In genomic region chr1:193891783-193892182, GRCh38 we compare ENCODE assay signal across 23 cellular contexts.
A peak's percentile ranks its signal among the peaks of the same experiment; 100 is the strongest.
DNase-seq lines count a peak whose midpoint lies in the region; ATAC-seq, FAIRE-seq and TF ChIP-seq lines count a peak whose summit lies in the region.
"Had no signal": no experiment of that assay in that cellular context is flagged by ENCODE, and none has a peak within 500 bp of the region (broad histone marks: within the 10 kb centered on the region; RNA-seq: fewer than 3 reads in every experiment).

No MANE protein-coding gene starts in this region.

- no peak overlapping the region for H3K4me2 ChIP-seq in PC-9
- H3K4me2 ChIP-seq: A549; BLaER1 treated with 17β-estradiol and CSF1 and Interleukin-3, amounts not matched to agents 10 nM and 100 nM had no signal

- no peaks in the 10 kb centered on the region for H3K9me3 ChIP-seq in left ventricle myocardium inferior (replicated peaks)
- H3K9me3 ChIP-seq in PC-9 (ENCODE audit: insufficient read depth, low read depth): no peaks in the 10 kb centered on the region
- H3K9me3 ChIP-seq in left lung: peaks cover 0 to 1% of the 10 kb centered on the region in 2 donors
- H3K9me3 ChIP-seq: A549, BE2C had no signal

- FAIRE-seq in D721Med (lab: Jason Lieb, UNC): peak; percentile 41
- FAIRE-seq: A549, GM12892, GM19239 had no signal

- intact Hi-C loops in Right ventricle myocardium superior (cut with DNase I): no loop called here
- intact Hi-C loops in left ventricle myocardium inferior (cut with micrococcal nuclease): no loop called here
- intact Hi-C loops in PC-9 (cut with micrococcal nuclease; ENCODE audit: unreplicated experiment): no loop called here
- intact Hi-C loops in left lung (cut with DNase I): no loop called here

- no peaks in the 10 kb centered on the region for H3K79me2 ChIP-seq in PC-9 (ENCODE audit: low read depth)

- 0 out of 2 replicates have a peak overlapping the region, but pooled peaks have one; percentile 15 for H2AFZ ChIP-seq in PC-9
- H2AFZ ChIP-seq: GM23248 had no signal

- no peaks in the 10 kb centered on the region for H3F3A ChIP-seq in PC-9 (ENCODE audit: insufficient read depth, low read depth)

- TF ChIP-seq CTCF in left ventricle myocardium inferior (IDR thresholded peaks at IDR 0.05; ENCODE audit: borderline replicate concordance) (no peak), D721Med (IDR thresholded peaks at IDR 0.05; ENCODE audit: insufficient read depth, missing control alignments) (no peak), PC-9 (conservative IDR thresholded peaks at IDR 0.05) (no peak), left lung (IDR thresholded peaks at IDR 0.05) (no peak), GM10266 (IDR thresholded peaks at IDR 0.05; ENCODE audit: control insufficient read depth, insufficient read depth, low read depth, missing control alignments) (no peak)

- no peaks in the 10 kb centered on the region for H4K20me1 ChIP-seq in PC-9 (ENCODE audit: insufficient read depth)
- H4K20me1 ChIP-seq: BLaER1 treated with 17β-estradiol and CSF1 and Interleukin-3, amounts not matched to agents 10 nM and 100 nM had no signal

- DNase-seq in Right ventricle myocardium superior: no peak
- no peak for DNase-seq in left ventricle myocardium inferior
- no peak for DNase-seq in D721Med (ENCODE audit: insufficient read length, low spot score)
- DNase-seq in PC-9: no peak
- DNase-seq in left lung: no peak
- DNase-seq in GM10266 (ENCODE audit: extremely low spot score): no peak
- DNase-seq in NCI-H526 treated with DMSO at 0.1 percent for 48 hours (lab: John Stamatoyannopoulos, UW): no peak
- DNase-seq: 8988T; ACHN; AML-193; BE2C; CD4-positive, alpha-beta T cell; CD8-positive, alpha-beta memory T cell; DMS53; DMS79 treated with DMSO at 0.1 percent for 48 hours; GF-D8; GM23248; H9 had no signal

- ATAC-seq in Right ventricle myocardium superior (ENCODE audit: poor library complexity) (peak; percentile 82), left lung (peak; percentile 47)
- ATAC-seq: A549, HCT116 had no signal

- H3K27me3 ChIP-seq in left ventricle myocardium inferior (ENCODE audit: low read depth): no peaks in the 10 kb centered on the region
- no peaks in the 10 kb centered on the region for H3K27me3 ChIP-seq in PC-9 (ENCODE audit: insufficient read depth, low read depth)
- H3K27me3 ChIP-seq in left lung: no peaks in the 10 kb centered on the region
- H3K27me3 ChIP-seq: BE2C; BLaER1 treated with 17β-estradiol and CSF1 and Interleukin-3, amounts not matched to agents 10 nM and 100 nM had no signal

- CTCF ChIA-PET in PC-9 (lab: Charles Lee): no interaction called here

- no TSS peak for BruUV-seq in PC-9 (replicated peaks; lab: Mats Ljungman, UMichigan)

- H3K36me3 ChIP-seq in left ventricle myocardium inferior (no peaks in the 10 kb centered on the region), PC-9 (ENCODE audit: low read depth) (no peaks in the 10 kb centered on the region), left lung (no peaks in the 10 kb centered on the region)
- H3K36me3 ChIP-seq: BE2C; BLaER1 treated with 17β-estradiol and CSF1 and Interleukin-3, amounts not matched to agents 10 nM and 100 nM had no signal

- H3K4me1 ChIP-seq in left ventricle myocardium inferior (peaks cover 11% of the 10 kb centered on the region), PC-9 (replicated peaks; ENCODE audit: insufficient read depth) (no peaks in the 10 kb centered on the region), left lung (no peaks in the 10 kb centered on the region)
- H3K4me1 ChIP-seq: A549; BE2C; BLaER1 treated with 17β-estradiol and CSF1 and Interleukin-3, amounts not matched to agents 10 nM and 100 nM had no signal

- POLR2A ChIA-PET in PC-9 (lab: Charles Lee; ENCODE audit: unreplicated experiment): no interaction called here

- H3K27ac ChIP-seq in left ventricle myocardium inferior (replicated peaks) (no peak overlapping the region), PC-9 (no peak overlapping the region), left lung (no peak overlapping the region)
- H3K27ac ChIP-seq: A549; BLaER1 treated with 17β-estradiol and CSF1 and Interleukin-3, amounts not matched to agents 10 nM and 100 nM; GM23248 had no signal

- no peaks in the 10 kb centered on the region; the same call in 1 of the 2 replicates for H3K9me2 ChIP-seq in PC-9 (ENCODE audit: insufficient read depth)

- H3K4me3 ChIP-seq in left ventricle myocardium inferior (no peak overlapping the region), PC-9 (no peak overlapping the region), left lung (no peak overlapping the region)
- H3K4me3 ChIP-seq: A549; BLaER1 treated with 17β-estradiol and CSF1 and Interleukin-3, amounts not matched to agents 10 nM and 100 nM; GM23248 had no signal
